8 cellular contexts compared by ENCODE assay signal in genomic region chr11:44036811-44037657, GRCh38. TPM values are rescaled to one million over a fixed set of nuclear protein-coding genes. Genes with fewer than 3 reads are reported as not detected.
DNase-seq lines count a peak whose midpoint lies in the region; ATAC-seq and TF ChIP-seq lines count a peak whose summit lies in the region.

No MANE protein-coding gene starts in this region.

- no peaks in the 10 kb centered on the region for H3K36me3 Mint-ChIP-seq in activated CD4-positive, alpha-beta memory T cell treated with anti-CD3 and anti-CD28 coated beads, Interleukin-2, amount 10 ng/mL, durations not matched to agents 7 days and 5 days (ENCODE audit: low read depth)
- H3K36me3 Mint-ChIP-seq in natural killer cell treated with Interleukin-12 subunit alpha and Interleukin-12 subunit beta and Interleukin-15 and Interleukin-18, amount 100 ng/mL, for 72 hours, result peaks cover 5% of the 10 kb centered on the region

- no peaks in the 10 kb centered on the region for H3K27me3 ChIP-seq in A673 (replicated peaks; ENCODE audit: insufficient read depth, low read depth, low read length, poor library complexity)

- BruUV-seq in A673 (replicated peaks; lab: Mats Ljungman, UMichigan), result no TSS peak

- no peak overlapping the region for H3K27ac ChIP-seq in A673 (ENCODE audit: low read depth, low read length, poor library complexity, severe bottlenecking)

- DNase-seq in A673 (ENCODE audit: low spot score) (peak; percentile 94), GM13976 (ENCODE audit: low spot score) (peak; percentile 48), NCI-H446 (lab: John Stamatoyannopoulos, UW) (peak; percentile 40 to 86), fibroblast of pulmonary artery (ENCODE audit: low read depth) (peak; percentile 92), ureter (ENCODE audit: low spot score) (peak; percentile 82)
- peak; percentile 32 for DNase-seq in activated CD4-positive, alpha-beta memory T cell treated with anti-CD3 and anti-CD28 coated beads, Interleukin-2, amount 10 ng/mL, durations not matched to agents 7 days and 5 days
- no peak for DNase-seq in natural killer cell treated with Interleukin-12 subunit alpha and Interleukin-12 subunit beta and Interleukin-15 and Interleukin-18, amount 100 ng/mL, for 72 hours (ENCODE audit: low spot score)

- in situ Hi-C loops in GM13976 (cut with MboI; ENCODE audit: low sequenced_read_pairs, unreplicated experiment), result no loop called here

- no peaks in the 10 kb centered on the region for H3K4me1 Mint-ChIP-seq in activated CD4-positive, alpha-beta memory T cell treated with anti-CD3 and anti-CD28 coated beads, Interleukin-2, amount 10 ng/mL, durations not matched to agents 7 days and 5 days
- no peaks in the 10 kb centered on the region for H3K4me1 Mint-ChIP-seq in natural killer cell treated with Interleukin-12 subunit alpha and Interleukin-12 subunit beta and Interleukin-15 and Interleukin-18, amount 100 ng/mL, for 72 hours (ENCODE audit: low read depth in 2 of 2)

- H3K4me3 ChIP-seq in A673 (ENCODE audit: low read depth, low read length, poor library complexity, severe bottlenecking) (no peak overlapping the region), fibroblast of pulmonary artery (replicated peaks; ENCODE audit: low read depth, low read length) (no peak overlapping the region)

- intact Hi-C loops in A673 (cut with micrococcal nuclease; ENCODE audit: unreplicated experiment), result loop anchor here (1.0 to 2.0 kb wide), 2 partner anchors 94 to 147 kb away; partner anchors contain the start of gene C11orf96

- no peaks in the 10 kb centered on the region for H3K36me3 ChIP-seq in A673 (ENCODE audit: insufficient read depth, low read length, poor library complexity, severe bottlenecking)

- H3K27me3 Mint-ChIP-seq in activated CD4-positive, alpha-beta memory T cell treated with anti-CD3 and anti-CD28 coated beads, Interleukin-2, amount 10 ng/mL, durations not matched to agents 7 days and 5 days, result no peaks in the 10 kb centered on the region
- H3K27me3 Mint-ChIP-seq in natural killer cell treated with Interleukin-12 subunit alpha and Interleukin-12 subunit beta and Interleukin-15 and Interleukin-18, amount 100 ng/mL, for 72 hours, result peaks cover 13 to 23% of the 10 kb centered on the region in 2 donors

- no peak overlapping the region for H3K27ac Mint-ChIP-seq in activated CD4-positive, alpha-beta memory T cell treated with anti-CD3 and anti-CD28 coated beads, Interleukin-2, amount 10 ng/mL, durations not matched to agents 7 days and 5 days
- H3K27ac Mint-ChIP-seq in natural killer cell treated with Interleukin-12 subunit alpha and Interleukin-12 subunit beta and Interleukin-15 and Interleukin-18, amount 100 ng/mL, for 72 hours, result no peak overlapping the region

- ATAC-seq in HG03342 (IDR thresholded peaks at IDR 0.05; ENCODE audit: unreplicated experiment), result peak; percentile 72
- ATAC-seq in natural killer cell treated with Interleukin-12 subunit alpha and Interleukin-12 subunit beta and Interleukin-15 and Interleukin-18, amount 100 ng/mL, for 72 hours, result peak; percentile 38 to 60

- no peaks in the 10 kb centered on the region for H3K9me3 ChIP-seq in A673 (ENCODE audit: low read depth, low read length, poor library complexity, severe bottlenecking)

- POLR2A ChIA-PET in A673 (lab: Charles Lee; ENCODE audit: low non-redundant PET), result interaction anchor here (0.5 kb wide), 1 partner anchor 573 kb away, joined by 4 read pairs; no protein-coding TSS in a partner anchor
- POLR2A ChIA-PET in activated CD4-positive, alpha-beta memory T cell treated with anti-CD3 and anti-CD28 coated beads, Interleukin-2, amount 10 ng/mL, durations not matched to agents 7 days and 5 days (lab: Charles Lee), result no interaction called here

- no peaks in the 10 kb centered on the region for H3K4me1 ChIP-seq in A673 (ENCODE audit: insufficient read depth, low read length, poor library complexity, severe bottlenecking)

- no peak overlapping the region for H3K4me3 Mint-ChIP-seq in activated CD4-positive, alpha-beta memory T cell treated with anti-CD3 and anti-CD28 coated beads, Interleukin-2, amount 10 ng/mL, durations not matched to agents 7 days and 5 days
- H3K4me3 Mint-ChIP-seq in natural killer cell treated with Interleukin-12 subunit alpha and Interleukin-12 subunit beta and Interleukin-15 and Interleukin-18, amount 100 ng/mL, for 72 hours, result no peak overlapping the region

- no peaks in the 10 kb centered on the region for H3K9me3 Mint-ChIP-seq in activated CD4-positive, alpha-beta memory T cell treated with anti-CD3 and anti-CD28 coated beads, Interleukin-2, amount 10 ng/mL, durations not matched to agents 7 days and 5 days
- peaks cover 3% of the 10 kb centered on the region for H3K9me3 Mint-ChIP-seq in natural killer cell treated with Interleukin-12 subunit alpha and Interleukin-12 subunit beta and Interleukin-15 and Interleukin-18, amount 100 ng/mL, for 72 hours

- TF ChIP-seq CTCF in A673 (conservative IDR thresholded peaks at IDR 0.05; ENCODE audit: low read depth, low read length) (peak; percentile 100), GM13976 (IDR thresholded peaks at IDR 0.05; ENCODE audit: borderline replicate concordance, control extremely low read depth, extremely low read depth, insufficient read depth, missing control alignments) (peak; percentile 68), fibroblast of pulmonary artery (IDR thresholded peaks at IDR 0.05; ENCODE audit: low read length, missing control alignments) (peak; percentile 91)

- CTCF ChIA-PET in A673 (lab: Charles Lee), result interaction anchor here (0.6 to 1.7 kb wide), 7 partner anchors 20 to 530 kb away, joined by 3 to 8 read pairs (median 5); no protein-coding TSS in a partner anchor
- CTCF ChIA-PET in activated CD4-positive, alpha-beta memory T cell treated with anti-CD3 and anti-CD28 coated beads, Interleukin-2, amount 10 ng/mL, durations not matched to agents 7 days and 5 days (lab: Charles Lee), result interaction anchor here (0.6 to 1.5 kb wide), 4 partner anchors 26 to 513 kb away, joined by 3 to 6 read pairs (median 3); no protein-coding TSS in a partner anchor

RNA-seq across cellular contexts. Expression of gene ACCSL, which starts 10.7 kb away (rescaled TPM):
- total RNA-seq in A673 (2021) (not detected in 2 replicates), ureter (not detected)
- not detected for total RNA-seq in activated CD4-positive, alpha-beta memory T cell treated with anti-CD3 and anti-CD28 coated beads, Interleukin-2, amount 10 ng/mL, durations not matched to agents 7 days and 5 days
- total RNA-seq in natural killer cell treated with Interleukin-12 subunit alpha and Interleukin-12 subunit beta and Interleukin-15 and Interleukin-18, amount 100 ng/mL, for 72 hours, result not detected

RNA-seq across cellular contexts. Expression of gene ACCS, which starts 29.0 kb away (rescaled TPM):
- total RNA-seq in A673 (2021) (28.4 and 35.3 TPM in 2 replicates), ureter (44.0 TPM)
- total RNA-seq in activated CD4-positive, alpha-beta memory T cell treated with anti-CD3 and anti-CD28 coated beads, Interleukin-2, amount 10 ng/mL, durations not matched to agents 7 days and 5 days, result 10 to 100 TPM; 38.8 to 41.1 TPM
- 1 to 10 TPM; 3.4 to 5.4 TPM for total RNA-seq in natural killer cell treated with Interleukin-12 subunit alpha and Interleukin-12 subunit beta and Interleukin-15 and Interleukin-18, amount 100 ng/mL, for 72 hours

RNA-seq across cellular contexts. Expression of gene EXT2, which starts 58.4 kb away (rescaled TPM):
- 123 and 128 TPM in 2 replicates for total RNA-seq in A673 (2021)
- 10 to 100 TPM; 24.5 to 26.0 TPM for total RNA-seq in activated CD4-positive, alpha-beta memory T cell treated with anti-CD3 and anti-CD28 coated beads, Interleukin-2, amount 10 ng/mL, durations not matched to agents 7 days and 5 days
- 10 to 100 TPM; 41.6 to 45.7 TPM for total RNA-seq in natural killer cell treated with Interleukin-12 subunit alpha and Interleukin-12 subunit beta and Interleukin-15 and Interleukin-18, amount 100 ng/mL, for 72 hours
- total RNA-seq in ureter, result 48.1 TPM
